In genomic region chr2:126895336-126895735, GRCh38 we compare ENCODE assay signal across 25 cellular contexts. TPM values are rescaled to one million over a fixed set of nuclear protein-coding genes. Genes with fewer than 3 reads are reported as not detected.
DNase-seq lines count a peak whose midpoint lies in the region; ATAC-seq, FAIRE-seq and TF ChIP-seq lines count a peak whose summit lies in the region.
"Had no signal": no experiment of that assay in that cellular context is flagged by ENCODE, and none has a peak within 500 bp of the region (broad histone marks: within the 10 kb centered on the region; RNA-seq: fewer than 3 reads in every experiment).

No MANE protein-coding gene starts in this region.

- ATAC-seq in left cardiac atrium (no peak), sciatic nerve (no peak)

- no peaks in the 10 kb centered on the region for H3K9me3 ChIP-seq in endodermal cell (ENCODE audit: control insufficient read depth, low read length)
- no peaks in the 10 kb centered on the region for H3K9me3 ChIP-seq in vagina
- H3K9me3 ChIP-seq: BE2C, MG63, SK-N-SH had no signal

- intact Hi-C loops in cardiac septum (cut with DNase I) = no loop called here
- intact Hi-C loops in left cardiac atrium (cut with DNase I) = no loop called here
- intact Hi-C loops in sciatic nerve (cut with DNase I) = no loop called here
- intact Hi-C loops in vagina (cut with DNase I) = no loop called here

- H3K9ac ChIP-seq in endodermal cell (ENCODE audit: extremely low read depth, low read length, poor library complexity, severe bottlenecking) = no peak overlapping the region
- H3K9ac ChIP-seq: GM23248, SK-N-SH had no signal

- FAIRE-seq in GM12891 (lab: Jason Lieb, UNC) = no peak
- FAIRE-seq: RCC 7860 had no signal

- no peaks in the 10 kb centered on the region for H3K4me1 Mint-ChIP-seq in endodermal cell
- H3K4me1 Mint-ChIP-seq: CD14-positive monocyte had no signal

- H3K27ac ChIP-seq in endodermal cell (ENCODE audit: low read depth, low read length) (no peak overlapping the region), vagina (no peak overlapping the region)
- H3K27ac ChIP-seq: GM23248 had no signal

- no peak overlapping the region for H3K4me3 Mint-ChIP-seq in endodermal cell
- H3K4me3 Mint-ChIP-seq: CD14-positive monocyte had no signal

- WGBS in endodermal cell (ENCODE audit: insufficient coverage in 1 of 2, insufficient read length in 1 of 2), 2 experiments = 63 to 100% methylated on average over 2 to 4 of the region's 4 CpGs

- no peaks in the 10 kb centered on the region for H3K27me3 ChIP-seq in endodermal cell (ENCODE audit: control insufficient read depth, insufficient read depth, low read length, poor library complexity, severe bottlenecking)
- no peaks in the 10 kb centered on the region for H3K27me3 ChIP-seq in vagina
- H3K27me3 ChIP-seq: BE2C, MG63 had no signal

- no peaks in the 10 kb centered on the region for H3K27me3 Mint-ChIP-seq in endodermal cell (ENCODE audit: insufficient read depth)

- no peak for TF ChIP-seq POLR2A in vagina (IDR thresholded peaks at IDR 0.05)
- no peak for TF ChIP-seq POLR2A in GM12891 (IDR thresholded peaks at IDR 0.05; ENCODE audit: low read depth, low read length)

- H3K4me1 ChIP-seq in endodermal cell (ENCODE audit: control insufficient read depth, insufficient read depth, low read length) (no peaks in the 10 kb centered on the region), vagina (no peaks in the 10 kb centered on the region)
- H3K4me1 ChIP-seq: BE2C had no signal

- TF ChIP-seq CTCF in endodermal cell (conservative IDR thresholded peaks at IDR 0.05) = no peak
- no peak for TF ChIP-seq CTCF in vagina (IDR thresholded peaks at IDR 0.05)

- no peaks in the 10 kb centered on the region for H3K36me3 ChIP-seq in endodermal cell (ENCODE audit: control insufficient read depth, insufficient read depth, low read length)
- H3K36me3 ChIP-seq in vagina = no peaks in the 10 kb centered on the region
- H3K36me3 ChIP-seq: BE2C, MG63 had no signal

- H3K27ac Mint-ChIP-seq in endodermal cell = no peak overlapping the region
- H3K27ac Mint-ChIP-seq: CD14-positive monocyte had no signal

- H3K36me3 Mint-ChIP-seq in endodermal cell (ENCODE audit: low read depth) = no peaks in the 10 kb centered on the region
- H3K36me3 Mint-ChIP-seq: CD14-positive monocyte had no signal

- DNase-seq in cardiac septum (ENCODE audit: low spot score) (peak; percentile 46), left cardiac atrium (no peak), endodermal cell (peak; percentile 41), sciatic nerve (ENCODE audit: low spot score) (peak; percentile 13), vagina (ENCODE audit: extremely low spot score in 2 of 2) (peak; percentile 58 to 70), GM12891 (ENCODE audit: insufficient read length, low spot score) (no peak), COR-L47 (lab: John Stamatoyannopoulos, UW) (no peak), NCI-H187 (lab: John Stamatoyannopoulos, UW) (no peak)
- DNase-seq: 8988T, ACHN, BE2C, DMS153, DND-41, GM23248, H7, KBM-7, MG63, NCI-H2081, NCI-H2227 treated with DMSO at 0.1 percent for 48 hours, NCI-H526 treated with DMSO at 0.1 percent for 48 hours, SK-N-SH had no signal

- no peaks in the 10 kb centered on the region for H3K9me3 Mint-ChIP-seq in endodermal cell

- no peak overlapping the region for H3K4me3 ChIP-seq in endodermal cell (ENCODE audit: low read length)
- no peak overlapping the region for H3K4me3 ChIP-seq in vagina
- H3K4me3 ChIP-seq: GM23248, MG63 had no signal

TF ChIP-seq in GM12891, 5 proteins besides CTCF, POLR2A, EP300 and RAD21:
- TF ChIP-seq POLR2AphosphoS5 (IDR thresholded peaks at IDR 0.05; ENCODE audit: low read depth, low read length) = no peak
- no peak for TF ChIP-seq SPI1 (IDR thresholded peaks at IDR 0.05; ENCODE audit: low read depth, low read length)
- no peak for TF ChIP-seq TAF1 (IDR thresholded peaks at IDR 0.05; ENCODE audit: low read depth, low read length)
- no peak for TF ChIP-seq POU2F2 (IDR thresholded peaks at IDR 0.05; ENCODE audit: low read depth, low read length)
- TF ChIP-seq PAX5 (IDR thresholded peaks at IDR 0.05; ENCODE audit: insufficient read depth, low read length, severe bottlenecking) = no peak

RNA-seq across cellular contexts. Expression of gene TEX51, which starts 3.4 kb away (rescaled TPM):
- total RNA-seq in cardiac septum (not detected), left cardiac atrium (not detected), endodermal cell (not detected), sciatic nerve (not detected), vagina (not detected)
- polyA plus RNA-seq in endodermal cell (2013, experiment 1 of 2) = not detected
- polyA plus RNA-seq in endodermal cell (2013, experiment 2 of 2) = not detected
- polyA plus RNA-seq in GM12891 (2012; ENCODE audit: low read depth, missing spikeins) = not detected
- total RNA-seq: GM23248, H7, NCI-H460, OCI-LY7 had no signal
- polyA plus RNA-seq: CD14-positive monocyte, GM23248, SK-N-SH had no signal

Comparison
In these comparisons a context has a peak if more than half of its experiments do, and no peak if none do; other contexts are left out.
1. DNase-seq: peak in cardiac septum (single experiment), endodermal cell (single experiment), sciatic nerve (single experiment) and vagina (2 of 2); none in left cardiac atrium (single experiment), GM12891 (single experiment), COR-L47 (single experiment) and NCI-H187 (0 of 2).